Comparison of ENCODE assay signal across 28 cellular contexts in genomic region chr19:10823690-10824089, GRCh38. TPM values are rescaled to one million over a fixed set of nuclear protein-coding genes. Genes with fewer than 3 reads are reported as not detected.
"Had no signal": no experiment of that assay in that cellular context is flagged by ENCODE, and none has a peak within 500 bp of the region (broad histone marks: within the 10 kb centered on the region; RNA-seq: fewer than 3 reads in every experiment).

No MANE protein-coding gene starts in this region.

- H3K4me1 Mint-ChIP-seq: endodermal cell; neural progenitor cell; stimulated activated memory B cell treated with anti-CD40 and anti-IgM and Interleukin-4, amounts not matched to agents 10 μg/mL and 1 μg/mL and 100 μg/mL, for 72 hours had no signal

- H3K9me3 ChIP-seq: colonic mucosa, gastrocnemius medialis, left lung, lower lobe of right lung, prostate gland, right atrium auricular region, thoracic aorta, transverse colon, upper lobe of right lung, uterus had no signal

- H3K4me1 ChIP-seq: colonic mucosa, left lung, lower lobe of right lung, neural progenitor cell, prostate gland, right atrium auricular region, transverse colon, upper lobe of right lung, uterus had no signal

- ATAC-seq: esophagus mucosa; gastrocnemius medialis; left cardiac atrium; left lung; lower lobe of right lung; naive thymus-derived CD8-positive, alpha-beta T cell; sciatic nerve; stimulated activated memory B cell treated with anti-CD40 and anti-IgM and Interleukin-4, amounts not matched to agents 10 μg/mL and 1 μg/mL and 100 μg/mL, for 72 hours; upper lobe of right lung had no signal

- H3K9me3 Mint-ChIP-seq: dendritic cell treated with granulocyte-macrophage colony-stimulating factor and Interleukin-4, amounts not matched to agents 40 ng/mL and 50 ng/mL, for 4 days; endodermal cell; naive thymus-derived CD8-positive, alpha-beta T cell; neural progenitor cell; stimulated activated memory B cell treated with anti-CD40 and anti-IgM and Interleukin-4, amounts not matched to agents 10 μg/mL and 1 μg/mL and 100 μg/mL, for 72 hours; stimulated activated naive CD8-positive, alpha-beta T cell treated with anti-CD3 and anti-CD28 coated beads, Interleukin-15, Interleukin-2, amounts not matched to agents 100 ng/mL and 50 ng/mL, for 24 hours had no signal

- H2AFZ ChIP-seq: neural progenitor cell had no signal

- H3K27ac Mint-ChIP-seq: endodermal cell; neural progenitor cell; stimulated activated memory B cell treated with anti-CD40 and anti-IgM and Interleukin-4, amounts not matched to agents 10 μg/mL and 1 μg/mL and 100 μg/mL, for 72 hours; stimulated activated naive CD8-positive, alpha-beta T cell treated with anti-CD3 and anti-CD28 coated beads, Interleukin-15, Interleukin-2, amounts not matched to agents 100 ng/mL and 50 ng/mL, for 24 hours had no signal

- H3K4me2 ChIP-seq: neural progenitor cell, smooth muscle cell had no signal

- H3K4me3 Mint-ChIP-seq: dendritic cell treated with granulocyte-macrophage colony-stimulating factor and Interleukin-4, amounts not matched to agents 40 ng/mL and 50 ng/mL, for 4 days; endodermal cell; naive thymus-derived CD8-positive, alpha-beta T cell; neural progenitor cell; stimulated activated memory B cell treated with anti-CD40 and anti-IgM and Interleukin-4, amounts not matched to agents 10 μg/mL and 1 μg/mL and 100 μg/mL, for 72 hours; stimulated activated naive CD8-positive, alpha-beta T cell treated with anti-CD3 and anti-CD28 coated beads, Interleukin-15, Interleukin-2, amounts not matched to agents 100 ng/mL and 50 ng/mL, for 24 hours had no signal

- H3K27me3 ChIP-seq: colonic mucosa, gastrocnemius medialis, left lung, neural progenitor cell, right atrium auricular region, transverse colon, upper lobe of right lung, uterus had no signal

- DNase-seq: colonic mucosa; effector CD8-positive, alpha-beta T cell; endodermal cell; foreskin fibroblast; gastrocnemius medialis; head of caudate nucleus; left cardiac atrium; lower lobe of right lung; naive thymus-derived CD8-positive, alpha-beta T cell; nucleus accumbens; stimulated activated CD4-positive, alpha-beta T cell treated with anti-CD3 and anti-CD28 coated beads, Interleukin-2, amount 100 ng/mL, for 24 hours; stimulated activated CD4-positive, alpha-beta T cell treated with anti-CD3 and anti-CD28 coated beads, Interleukin-4, amount 100 ng/mL, for 24 hours; transverse colon; upper lobe of right lung; uterus had no signal

- H3K27me3 Mint-ChIP-seq: dendritic cell treated with granulocyte-macrophage colony-stimulating factor and Interleukin-4, amounts not matched to agents 40 ng/mL and 50 ng/mL, for 4 days; naive thymus-derived CD8-positive, alpha-beta T cell; stimulated activated memory B cell treated with anti-CD40 and anti-IgM and Interleukin-4, amounts not matched to agents 10 μg/mL and 1 μg/mL and 100 μg/mL, for 72 hours; stimulated activated naive CD8-positive, alpha-beta T cell treated with anti-CD3 and anti-CD28 coated beads, Interleukin-15, Interleukin-2, amounts not matched to agents 100 ng/mL and 50 ng/mL, for 24 hours had no signal

- H3K36me3 ChIP-seq: neural progenitor cell, uterus had no signal

- H3K4me3 ChIP-seq: colonic mucosa, gastrocnemius medialis, left lung, lower lobe of right lung, neural progenitor cell, prostate gland, right atrium auricular region, smooth muscle cell, thoracic aorta, transverse colon, upper lobe of right lung, uterus had no signal

- H3K27ac ChIP-seq: colonic mucosa, epithelial cell of prostate, gastrocnemius medialis, left lung, lower lobe of right lung, neural progenitor cell, prostate gland, right atrium auricular region, thoracic aorta, transverse colon, upper lobe of right lung, uterus had no signal

- H3K9ac ChIP-seq: neural progenitor cell had no signal

RNA-seq across cellular contexts. Expression of gene C19orf38, which starts 24.5 kb away (rescaled TPM):
- total RNA-seq: esophagus mucosa, glomerular endothelial cell had no signal
